ENCODE assay signal across 8 cellular contexts in genomic region chr15:69576035-69576526, GRCh38.
DNase-seq lines count a peak whose midpoint lies in the region; ATAC-seq and TF ChIP-seq lines count a peak whose summit lies in the region.

No MANE protein-coding gene starts in this region.

- intact Hi-C loops in ascending aorta (cut with DNase I) = loop anchor here (5.0 kb wide), 4 partner anchors 54 to 911 kb away; partner anchors contain the start of gene TLE3

- H3K4me3 ChIP-seq in MG63 (no peak overlapping the region), ascending aorta (no peak overlapping the region)

- peak; percentile 76 to 84 (median 83) for TF ChIP-seq CTCF in ascending aorta (IDR thresholded peaks at IDR 0.05)

- H3K36me3 ChIP-seq in MG63 (no peaks in the 10 kb centered on the region), ascending aorta (no peaks in the 10 kb centered on the region)

- no peaks in the 10 kb centered on the region for H3K27me3 ChIP-seq in MG63
- no peaks in the 10 kb centered on the region for H3K27me3 ChIP-seq in ascending aorta

- peaks cover 5 to 12% of the 10 kb centered on the region in 2 donors for H3K4me1 ChIP-seq in ascending aorta

- DNase-seq in DMS79 (lab: John Stamatoyannopoulos, UW) (peak; percentile 3), MG63 (peak; percentile 43), T1000 (lab: John Stamatoyannopoulos, UW) (peak; percentile 12), ascending aorta (ENCODE audit: low spot score in 2 of 2) (peak in 1 of 2 donors; percentile 77), hypothalamus (lab: John Stamatoyannopoulos, UW) (peak in 37 of 51 donors; percentile 7 to 70 (median 41)), HuH-7 (ENCODE audit: low spot score) (no peak)
- peak; percentile 15 to 59 (median 51) for DNase-seq in stimulated activated CD4-positive, alpha-beta T cell treated with anti-CD3 and anti-CD28 coated beads, Interleukin-1b, Interleukin-23, amount 100 ng/mL, for 24 hours (ENCODE audit: low read depth in 4 of 4, low spot score in 1 of 4)

- no peaks in the 10 kb centered on the region for H3K9me3 ChIP-seq in MG63
- H3K9me3 ChIP-seq in ascending aorta = no peaks in the 10 kb centered on the region

- no peak overlapping the region for H3K27ac ChIP-seq in ascending aorta

- no peak for ATAC-seq in HG03025 (IDR thresholded peaks at IDR 0.05; ENCODE audit: low FRiP score, unreplicated experiment)
